8 cellular contexts compared by ENCODE assay signal in the genomic region with DNA sequence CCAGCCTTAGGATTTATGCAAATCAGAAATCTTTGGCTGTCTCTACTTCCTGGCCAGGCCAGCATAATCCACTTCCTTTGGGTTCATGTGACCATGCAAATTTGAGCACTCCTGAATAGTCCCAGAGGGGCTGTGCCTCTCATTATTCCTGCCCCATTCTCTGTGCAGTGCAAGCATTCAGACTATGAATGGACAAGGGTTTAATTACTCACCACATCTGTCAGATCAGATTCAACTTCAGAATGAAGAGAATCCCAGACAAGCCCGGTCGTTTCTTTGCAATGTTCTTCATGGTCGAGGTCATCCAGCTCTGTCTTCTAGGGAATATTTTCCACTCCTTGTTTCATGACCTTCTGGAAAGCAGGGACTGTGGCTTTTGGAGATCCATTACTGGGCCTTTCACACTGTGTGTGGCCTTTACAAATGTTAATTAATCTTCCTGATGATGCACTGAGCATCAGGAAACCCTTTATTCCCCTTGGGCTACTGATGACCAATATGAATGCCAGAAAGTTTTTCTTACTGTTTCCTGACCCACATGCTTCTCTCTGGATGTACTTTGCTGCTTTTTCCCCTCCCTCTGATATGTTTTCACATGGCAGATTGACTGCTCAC.
DNase-seq lines count a peak whose midpoint lies in the region; ATAC-seq, FAIRE-seq and TF ChIP-seq lines count a peak whose summit lies in the region.

No MANE protein-coding gene starts in this region.

- H3K27ac Mint-ChIP-seq in activated CD4-positive, alpha-beta T cell treated with anti-CD3 and anti-CD28 coated beads for 36 hours, result no peak overlapping the region

- H3K4me3 Mint-ChIP-seq in activated CD4-positive, alpha-beta T cell treated with anti-CD3 and anti-CD28 coated beads for 36 hours, result no peak overlapping the region

- no peaks in the 10 kb centered on the region for H3K27me3 ChIP-seq in HUES6 (ENCODE audit: control insufficient read depth, insufficient read depth, low read length)
- H3K27me3 ChIP-seq in bronchial epithelial cell (ENCODE audit: control insufficient read depth, insufficient read depth, low read length), result no peaks in the 10 kb centered on the region

- no peaks in the 10 kb centered on the region for H3K9me3 ChIP-seq in HUES6 (ENCODE audit: control insufficient read depth, insufficient read depth, low read depth, low read length)
- no peaks in the 10 kb centered on the region for H3K9me3 ChIP-seq in mucosa of descending colon

- H3K27me3 Mint-ChIP-seq in activated CD4-positive, alpha-beta T cell treated with anti-CD3 and anti-CD28 coated beads for 36 hours, result no peaks in the 10 kb centered on the region

- H3K27ac ChIP-seq in HUES6 (ENCODE audit: low read depth, low read length), result peak overlapping the region; percentile 61

- H3K36me3 ChIP-seq in HUES6 (ENCODE audit: control insufficient read depth, insufficient read depth, low read length) (no peaks in the 10 kb centered on the region), bronchial epithelial cell (ENCODE audit: control insufficient read depth, insufficient read depth, low read length) (no peaks in the 10 kb centered on the region), mucosa of descending colon (ENCODE audit: low read depth) (no peaks in the 10 kb centered on the region)

- POLR2A ChIA-PET in activated CD4-positive, alpha-beta T cell treated with anti-CD3 and anti-CD28 coated beads for 36 hours (lab: Charles Lee), result no interaction called here

- no peak overlapping the region for H3K9ac ChIP-seq in HUES6 (ENCODE audit: low read length)

- no peaks in the 10 kb centered on the region for H3K9me3 Mint-ChIP-seq in activated CD4-positive, alpha-beta T cell treated with anti-CD3 and anti-CD28 coated beads for 36 hours (ENCODE audit: low read depth)

- peak; percentile 50 for ATAC-seq in mucosa of descending colon
- no peak for ATAC-seq in activated CD4-positive, alpha-beta T cell treated with anti-CD3 and anti-CD28 coated beads for 36 hours

- H3K4me1 Mint-ChIP-seq in activated CD4-positive, alpha-beta T cell treated with anti-CD3 and anti-CD28 coated beads for 36 hours, result no peaks in the 10 kb centered on the region

- no peak for FAIRE-seq in bronchial epithelial cell (lab: Jason Lieb, UNC)

- DNase-seq in ELR (ENCODE audit: low read depth) (peak; percentile 57), bronchial epithelial cell (ENCODE audit: low read depth) (peak; percentile 63), mucosa of descending colon (no peak), NCI-H2227 treated with DMSO at 0.1 percent for 48 hours (lab: John Stamatoyannopoulos, UW) (no peak), hippocampal formation (lab: John Stamatoyannopoulos, UW) (no peak)
- no peak for DNase-seq in stimulated activated CD4-positive, alpha-beta T cell treated with anti-CD3 and anti-CD28 coated beads, Interleukin-4, amount 100 ng/mL, for 24 hours
- no peak for DNase-seq in activated CD4-positive, alpha-beta T cell treated with anti-CD3 and anti-CD28 coated beads for 36 hours

- H3K4me1 ChIP-seq in HUES6 (ENCODE audit: control insufficient read depth, insufficient read depth, low read length), result peaks cover 28% of the 10 kb centered on the region
- no peaks in the 10 kb centered on the region for H3K4me1 ChIP-seq in mucosa of descending colon (ENCODE audit: low read depth)

- H3K4me3 ChIP-seq in HUES6 (ENCODE audit: low read depth, low read length), result no peak overlapping the region
- no peak overlapping the region for H3K4me3 ChIP-seq in bronchial epithelial cell (ENCODE audit: low read depth, low read length)
- H3K4me3 ChIP-seq in mucosa of descending colon, result no peak overlapping the region

- H3K36me3 Mint-ChIP-seq in activated CD4-positive, alpha-beta T cell treated with anti-CD3 and anti-CD28 coated beads for 36 hours (ENCODE audit: low read depth), result peaks cover 7% of the 10 kb centered on the region

- no peak for TF ChIP-seq CTCF in bronchial epithelial cell (IDR thresholded peaks at IDR 0.05; ENCODE audit: insufficient read depth, low read length, severe bottlenecking)
- no peak for TF ChIP-seq CTCF in mucosa of descending colon (IDR thresholded peaks at IDR 0.05)

- intact Hi-C loops in mucosa of descending colon (cut with DNase I, micrococcal nuclease), result no loop called here
- intact Hi-C loops in activated CD4-positive, alpha-beta T cell treated with anti-CD3 and anti-CD28 coated beads for 36 hours (cut with DNase I, micrococcal nuclease), result no loop called here

- CTCF ChIA-PET in activated CD4-positive, alpha-beta T cell treated with anti-CD3 and anti-CD28 coated beads for 36 hours (lab: Charles Lee), result interaction anchor here (0.6 to 1.5 kb wide), 2 partner anchors 10 to 773 kb away, joined by 3 read pairs; no protein-coding TSS in a partner anchor

Comparison
In these comparisons a context has a peak if more than half of its experiments do, and no peak if none do; other contexts are left out.
1. DNase-seq: peak in ELR (single experiment) and bronchial epithelial cell (single experiment); none in mucosa of descending colon (0 of 3), NCI-H2227 treated with DMSO at 0.1 percent for 48 hours (single experiment), hippocampal formation (0 of 2), stimulated activated CD4-positive, alpha-beta T cell treated with anti-CD3 and anti-CD28 coated beads, Interleukin-4, amount 100 ng/mL, for 24 hours (single experiment) and activated CD4-positive, alpha-beta T cell treated with anti-CD3 and anti-CD28 coated beads for 36 hours (single experiment).